ENCODE assay signal across 15 cellular contexts in the genomic region with DNA sequence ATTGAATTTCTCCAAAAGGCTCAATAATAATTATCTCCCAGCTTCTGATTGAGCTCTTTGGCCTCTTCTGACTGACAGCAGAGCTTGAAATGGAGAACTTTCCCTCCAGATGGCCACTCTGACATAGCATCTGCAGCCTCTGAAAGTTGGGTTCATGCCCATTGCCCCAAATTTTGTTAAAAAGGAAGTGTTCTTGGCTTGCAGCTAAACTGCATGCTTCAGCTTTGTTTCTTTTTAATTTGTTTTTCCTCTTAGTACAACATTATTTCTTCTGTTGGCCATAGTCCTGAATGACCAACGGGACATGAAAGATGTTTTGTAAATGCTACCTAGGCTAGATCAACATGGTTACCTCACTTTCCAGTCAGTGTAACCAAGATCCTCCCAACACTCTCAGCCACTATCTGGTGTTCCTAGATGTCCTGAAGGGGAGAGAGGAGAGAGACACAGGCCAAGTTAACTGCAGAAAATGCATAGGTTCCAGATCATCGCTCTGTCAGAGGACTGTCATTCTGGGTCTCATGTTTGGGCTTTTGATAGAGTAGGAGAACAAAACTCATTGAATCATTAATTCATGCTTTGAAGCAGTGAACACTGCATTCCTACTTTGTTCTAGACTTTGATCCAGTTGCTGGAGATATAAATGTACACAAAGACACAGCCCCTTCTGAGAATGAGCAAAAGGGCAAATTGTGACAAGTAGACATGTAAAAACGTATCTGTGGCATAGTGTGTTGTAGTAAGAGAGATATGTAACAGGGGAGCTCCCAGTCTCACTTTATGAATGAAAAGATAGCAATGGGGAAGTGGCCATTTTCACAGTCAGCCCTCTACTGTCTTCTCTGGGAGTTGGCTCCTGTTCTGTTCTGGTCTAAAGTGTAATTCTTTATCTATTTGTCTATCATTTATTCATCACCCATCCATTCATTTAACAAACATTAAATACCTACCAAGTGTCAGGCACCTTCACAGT.
DNase-seq lines count a peak whose midpoint lies in the region; ATAC-seq, FAIRE-seq and TF ChIP-seq lines count a peak whose summit lies in the region.
"Had no signal": no experiment of that assay in that cellular context is flagged by ENCODE, and none has a peak within 500 bp of the region (broad histone marks: within the 10 kb centered on the region; RNA-seq: fewer than 3 reads in every experiment).

No MANE protein-coding gene starts in this region.

- H3K79me2 ChIP-seq in hepatocyte, result no peaks in the 10 kb centered on the region

- no peaks in the 10 kb centered on the region for H3K27me3 ChIP-seq in hepatocyte
- H3K27me3 ChIP-seq: BE2C had no signal

- ATAC-seq in HG02588 (IDR thresholded peaks at IDR 0.05; ENCODE audit: unreplicated experiment) (peak; percentile 56), GM19328 (IDR thresholded peaks at IDR 0.05; ENCODE audit: unreplicated experiment) (no peak)

- H3K4me1 ChIP-seq in hepatocyte (ENCODE audit: insufficient read depth), result no peaks in the 10 kb centered on the region
- H3K4me1 ChIP-seq: BE2C had no signal

- H3K4me3 ChIP-seq in hepatocyte, result no peak overlapping the region

- H3K9me2 ChIP-seq in hepatocyte (replicated peaks; ENCODE audit: insufficient read depth), result no peaks in the 10 kb centered on the region

- no peak overlapping the region for H3K27ac ChIP-seq in hepatocyte

- no peaks in the 10 kb centered on the region for H3K9me3 ChIP-seq in hepatocyte (ENCODE audit: low read depth)
- H3K9me3 ChIP-seq: BE2C had no signal

- H2AFZ ChIP-seq in hepatocyte, result no peak overlapping the region

- DNase-seq in GM12892 (ENCODE audit: insufficient read length) (no peak), RPMI8226 (peak; percentile 33), medulla oblongata (ENCODE audit: extremely low spot score) (peak; percentile 17), hepatocyte (ENCODE audit: low spot score) (no peak), SIG-M5 (lab: John Stamatoyannopoulos, UW) (no peak)
- no peak for DNase-seq in central memory CD4-positive, alpha-beta T cell
- DNase-seq: BE2C; foreskin melanocyte; NCI-H1092; occipital lobe; stimulated activated CD4-positive, alpha-beta T cell treated with anti-CD3 and anti-CD28 coated beads, Interleukin-4, amount 100 ng/mL, for 1 hour; stimulated activated CD8-positive, alpha-beta memory T cell treated with anti-CD3 and anti-CD28 coated beads, Interleukin-4, amount 100 ng/mL, for 48 hours had no signal

- H4K20me1 ChIP-seq in hepatocyte (ENCODE audit: insufficient read depth, poor library complexity, severe bottlenecking), result no peaks in the 10 kb centered on the region

- peak; percentile 82 for FAIRE-seq in GM12892 (lab: Jason Lieb, UNC)
- FAIRE-seq: D721Med had no signal

- 84% methylated on average over 3 of the region's 3 CpGs for WGBS in hepatocyte (ENCODE audit: low lambda C conversion rate, missing lambda C conversion rate)

- no peak for TF ChIP-seq CTCF in hepatocyte (IDR thresholded peaks at IDR 0.05; ENCODE audit: poor library complexity)

- no peak overlapping the region for H3K4me2 ChIP-seq in hepatocyte

- H3K36me3 ChIP-seq in hepatocyte (replicated peaks; ENCODE audit: insufficient read depth, low read depth), result no peaks in the 10 kb centered on the region
- H3K36me3 ChIP-seq: BE2C had no signal

- no peak for TF ChIP-seq POLR2A in GM12892 (IDR thresholded peaks at IDR 0.05; ENCODE audit: low read depth, low read length)

Comparison
In these comparisons a context has a peak if more than half of its experiments do, and no peak if none do; other contexts are left out.
1. DNase-seq: peak in RPMI8226 (single experiment) and medulla oblongata (single experiment); none in GM12892 (single experiment), hepatocyte (single experiment), central memory CD4-positive, alpha-beta T cell (single experiment) and SIG-M5 (single experiment).